Comparison of ENCODE assay signal across 24 cellular contexts in genomic region chr16:26700250-26700649, GRCh38.
DNase-seq lines count a peak whose midpoint lies in the region; ATAC-seq, FAIRE-seq and TF ChIP-seq lines count a peak whose summit lies in the region.
"Had no signal": no experiment of that assay in that cellular context is flagged by ENCODE, and none has a peak within 500 bp of the region (broad histone marks: within the 10 kb centered on the region; RNA-seq: fewer than 3 reads in every experiment).

No MANE protein-coding gene starts in this region.

- H3K36me3 ChIP-seq in HepG2 (replicated peaks in 1 of 2; ENCODE audit: control insufficient read depth in 1 of 2, insufficient read depth in 2 of 2, low read length in 2 of 2) (no peaks in the 10 kb centered on the region), right lobe of liver (no peaks in the 10 kb centered on the region), SU-DHL-6 (ENCODE audit: low read length) (peaks cover 8% of the 10 kb centered on the region; the same call in 1 of the 2 replicates)
- H3K36me3 ChIP-seq: BE2C; BLaER1 treated with 17β-estradiol and CSF1 and Interleukin-3, amounts not matched to agents 10 nM and 100 nM; HAP-1 had no signal

- H2AFZ ChIP-seq in HepG2 (ENCODE audit: low read length) (no peak overlapping the region), SU-DHL-6 (ENCODE audit: low read depth, low read length, severe bottlenecking) (no peak overlapping the region)

- peaks cover 8% of the 10 kb centered on the region for H3F3A ChIP-seq in SU-DHL-6 (ENCODE audit: insufficient read depth)

- no peak overlapping the region for H3K9ac ChIP-seq in HepG2 (ENCODE audit: insufficient read depth, low read depth, low read length)
- no peak overlapping the region for H3K9ac ChIP-seq in SU-DHL-6 (ENCODE audit: low read length)
- H3K9ac ChIP-seq: BLaER1 treated with 17β-estradiol and CSF1 and Interleukin-3, amounts not matched to agents 10 nM and 100 nM had no signal

- no peak for TF ChIP-seq RAD21 in HepG2 (CRISPR knock-in tag; IDR thresholded peaks at IDR 0.05)

- no peak for FAIRE-seq in HepG2 (lab: Jason Lieb, UNC)
- FAIRE-seq: A549, D721Med, G401.6, GM12892, H54 had no signal

- no peaks in the 10 kb centered on the region for H3K4me1 ChIP-seq in HepG2 (ENCODE audit: insufficient read depth, low read length)
- no peaks in the 10 kb centered on the region for H3K4me1 ChIP-seq in right lobe of liver
- H3K4me1 ChIP-seq: A549, BE2C, HAP-1 had no signal

- in situ Hi-C loops in HepG2 (cut with HindIII; ENCODE audit: extremely low pct_ligation_motif_present, low pct_unique_long_range_greater_than_20kb), result no loop called here

- peak overlapping the region; percentile 49 for H3K4me3 Mint-ChIP-seq in endothelial cell (ENCODE audit: unreplicated experiment)
- H3K4me3 Mint-ChIP-seq: CD14-positive monocyte; CD4-positive, alpha-beta T cell; CD8-positive, alpha-beta memory T cell; HFFc6 had no signal

- TF ChIP-seq CTCF in HepG2 (CRISPR knock-in tag; IDR thresholded peaks at IDR 0.05), result no peak
- TF ChIP-seq CTCF in right lobe of liver (IDR thresholded peaks at IDR 0.05), result no peak
- TF ChIP-seq CTCF in SU-DHL-6 (IDR thresholded peaks at IDR 0.05; ENCODE audit: insufficient read depth, low read length, poor library complexity, severe bottlenecking), result no peak
- TF ChIP-seq CTCF in endothelial cell (IDR thresholded peaks at IDR 0.05; ENCODE audit: unreplicated experiment), result no peak

- ATAC-seq in HepG2 (no peak), right lobe of liver (no peak), HG02798 (IDR thresholded peaks at IDR 0.05; ENCODE audit: poor library complexity, unreplicated experiment) (no peak), HG03095 (IDR thresholded peaks at IDR 0.05; ENCODE audit: unreplicated experiment) (no peak)
- ATAC-seq: A549 had no signal

- peaks cover 11% of the 10 kb centered on the region for H3K36me3 Mint-ChIP-seq in endothelial cell (ENCODE audit: low read depth, unreplicated experiment)
- H3K36me3 Mint-ChIP-seq: CD14-positive monocyte had no signal

- H3K4me3 ChIP-seq in HepG2 (replicated peaks in 1 of 3; ENCODE audit: insufficient read depth in 1 of 3, low read depth in 2 of 3, low read length in 3 of 3), result no peak overlapping the region
- no peak overlapping the region for H3K4me3 ChIP-seq in right lobe of liver
- peak overlapping the region; percentile 5 for H3K4me3 ChIP-seq in SU-DHL-6 (ENCODE audit: insufficient read depth, low read length, poor library complexity, severe bottlenecking)
- H3K4me3 ChIP-seq: A549; BLaER1 treated with 17β-estradiol and CSF1 and Interleukin-3, amounts not matched to agents 10 nM and 100 nM; HAP-1 had no signal

- H3K4me2 ChIP-seq in HepG2 (ENCODE audit: low read depth, low read length) (no peak overlapping the region), SU-DHL-6 (ENCODE audit: low read depth, low read length, poor library complexity, severe bottlenecking) (no peak overlapping the region)
- H3K4me2 ChIP-seq: A549 had no signal

- no peak overlapping the region for H3K27ac Mint-ChIP-seq in endothelial cell (ENCODE audit: unreplicated experiment)
- H3K27ac Mint-ChIP-seq: CD14-positive monocyte; CD4-positive, alpha-beta T cell; CD8-positive, alpha-beta memory T cell; HFFc6 had no signal

- H3K79me2 ChIP-seq in HepG2 (ENCODE audit: insufficient read depth, low read length) (no peaks in the 10 kb centered on the region), SU-DHL-6 (ENCODE audit: insufficient read depth, low read length) (no peaks in the 10 kb centered on the region)

- POLR2A ChIA-PET in HepG2 (lab: Yijun Ruan, JAX), result no interaction called here

- CTCF ChIA-PET in HepG2 (lab: Yijun Ruan, JAX; ENCODE audit: low intra/inter-chr PET ratio, low total read pairs), result no interaction called here

- no peaks in the 10 kb centered on the region for H3K9me3 ChIP-seq in HepG2 (ENCODE audit: low read length)
- H3K9me3 ChIP-seq in right lobe of liver, result no peaks in the 10 kb centered on the region
- peaks cover 18% of the 10 kb centered on the region; the same call in 1 of the 2 replicates for H3K9me3 ChIP-seq in SU-DHL-6 (ENCODE audit: insufficient read depth, low read length)
- H3K9me3 ChIP-seq: A549, BE2C, HAP-1 had no signal

- no TSS peak for BruUV-seq in HepG2 (replicated peaks; lab: Mats Ljungman, UMichigan)

- TF ChIP-seq POLR2A in HepG2 (IDR thresholded peaks at IDR 0.05; ENCODE audit: insufficient read depth in 1 of 2, low read depth in 2 of 2, low read length in 2 of 2) (no peak), right lobe of liver (IDR thresholded peaks at IDR 0.05) (no peak)

- H3K4me1 Mint-ChIP-seq in endothelial cell (ENCODE audit: unreplicated experiment), result peaks cover 6% of the 10 kb centered on the region
- H3K4me1 Mint-ChIP-seq: CD14-positive monocyte; CD8-positive, alpha-beta memory T cell had no signal

- H3K9me2 ChIP-seq in SU-DHL-6 (replicated peaks; ENCODE audit: insufficient read depth, low read length), result no peaks in the 10 kb centered on the region

- no peaks in the 10 kb centered on the region for H3K27me3 Mint-ChIP-seq in endothelial cell (ENCODE audit: unreplicated experiment)

- H3K27ac ChIP-seq in HepG2 (ENCODE audit: extremely low read length, insufficient read depth, low read length), result no peak overlapping the region
- H3K27ac ChIP-seq in right lobe of liver, result no peak overlapping the region
- peak overlapping the region; percentile 70; the same call in 1 of the 2 replicates for H3K27ac ChIP-seq in SU-DHL-6 (ENCODE audit: low read depth, low read length)
- H3K27ac ChIP-seq: A549 had no signal

- intact Hi-C loops in HepG2 (cut with micrococcal nuclease; ENCODE audit: unreplicated experiment), result no loop called here
- intact Hi-C loops in right lobe of liver (cut with DNase I), result no loop called here

- peaks cover 6% of the 10 kb centered on the region for H3K9me3 Mint-ChIP-seq in endothelial cell (ENCODE audit: unreplicated experiment)

- WGBS in HepG2 (ENCODE audit: low lambda C conversion rate), result 0% methylated on average over 1 of the region's 1 CpG
- 43% methylated on average over 1 of the region's 1 CpG for WGBS in right lobe of liver (ENCODE audit: insufficient coverage, low coverage, low lambda C conversion rate, missing lambda C conversion rate)

- TF ChIP-seq EP300 in HepG2 (IDR thresholded peaks at IDR 0.05; ENCODE audit: low read depth in 2 of 2, low read length in 2 of 2) (no peak), HepG2 (CRISPR knock-in tag; IDR thresholded peaks at IDR 0.05; ENCODE audit: borderline replicate concordance) (no peak)

- no peak for DNase-seq in HepG2 (ENCODE audit: low spot score)
- no peak for DNase-seq in right lobe of liver
- DNase-seq in endothelial cell (ENCODE audit: low spot score), result no peak
- DNase-seq: 8988T; ACHN; AML-193; BE2C; CD4-positive, alpha-beta T cell; CD8-positive, alpha-beta memory T cell; DMS 273 treated with DMSO at 0.1 percent for 48 hours; DMS79 treated with DMSO at 0.1 percent for 48 hours; GOT3; HFFc6 had no signal

- H3K27me3 ChIP-seq in HepG2 (ENCODE audit: control insufficient read depth in 1 of 2, insufficient read depth in 2 of 2, low read length in 2 of 2) (no peaks in the 10 kb centered on the region), right lobe of liver (no peaks in the 10 kb centered on the region), SU-DHL-6 (ENCODE audit: low read length) (no peaks in the 10 kb centered on the region)
- H3K27me3 ChIP-seq: BE2C; BLaER1 treated with 17β-estradiol and CSF1 and Interleukin-3, amounts not matched to agents 10 nM and 100 nM had no signal

- H4K20me1 ChIP-seq in HepG2 (ENCODE audit: insufficient read depth, low read length), result no peaks in the 10 kb centered on the region
- no peaks in the 10 kb centered on the region for H4K20me1 ChIP-seq in SU-DHL-6 (ENCODE audit: low read depth, low read length)
- H4K20me1 ChIP-seq: BLaER1 treated with 17β-estradiol and CSF1 and Interleukin-3, amounts not matched to agents 10 nM and 100 nM had no signal

TF ChIP-seq in HepG2, 621 proteins besides CTCF, POLR2A, EP300 and RAD21:
- TF ChIP-seq KAT7 (CRISPR knock-in tag; IDR thresholded peaks at IDR 0.05; ENCODE audit: borderline replicate concordance), result no peak
- TF ChIP-seq ZNF317 (CRISPR knock-in tag; IDR thresholded peaks at IDR 0.05), result peak; percentile 80
- TF ChIP-seq ZFP90 (CRISPR knock-in tag; IDR thresholded peaks at IDR 0.05; ENCODE audit: borderline replicate concordance), result no peak
